1 cellular context compared by ENCODE assay signal in genomic region chr19:3984908-3985642, GRCh38.
TF ChIP-seq lines count a peak whose summit lies in the region.

TSS of gene EEF2 (minus strand) at chr19:3985463. CDS start at chr19:3985380, 83 bp downstream.

TF ChIP-seq in HepG2, 621 proteins besides CTCF, POLR2A, EP300 and RAD21 (continued from another document and continues in another):
- TF ChIP-seq ZNF616 (CRISPR knock-in tag; IDR thresholded peaks at IDR 0.05; ENCODE audit: low read depth) (peak; percentile 66; the same call in 1 of the 2 replicates), ZNF850 (CRISPR knock-in tag; conservative IDR thresholded peaks at IDR 0.05) (no peak), ZNF740 (CRISPR knock-in tag; IDR thresholded peaks at IDR 0.05) (no peak), MNT (IDR thresholded peaks at IDR 0.05) (no peak), REST (IDR thresholded peaks at IDR 0.05; ENCODE audit: borderline replicate concordance in 1 of 2, low read depth in 1 of 2, low read length in 2 of 2) (peak in 1 of 2 experiments; percentile 79; a peak in 1 of 4 replicates), ELF1 (CRISPR knock-in tag; IDR thresholded peaks at IDR 0.05) (peak; percentile 72), ZKSCAN5 (CRISPR knock-in tag; IDR thresholded peaks at IDR 0.05) (0 out of 2 replicates have a peak, but pooled peaks have one; percentile 41), PAF1 (CRISPR knock-in tag; IDR thresholded peaks at IDR 0.05) (no peak), FUBP1 (CRISPR knock-in tag; IDR thresholded peaks at IDR 0.05; ENCODE audit: borderline replicate concordance) (no peak), GFI1 (CRISPR knock-in tag; IDR thresholded peaks at IDR 0.05; ENCODE audit: borderline replicate concordance) (peak; percentile 59; the same call in 1 of the 2 replicates), SMYD3 (CRISPR knock-in tag; IDR thresholded peaks at IDR 0.05) (peak; percentile 84; the same call in 1 of the 2 replicates), ZNF678 (CRISPR knock-in tag; IDR thresholded peaks at IDR 0.05) (no peak), ZNF350 (CRISPR knock-in tag; IDR thresholded peaks at IDR 0.05; ENCODE audit: borderline replicate concordance, low read depth) (0 out of 2 replicates have a peak, but pooled peaks have one; percentile 31), ZNF264 (CRISPR knock-in tag; IDR thresholded peaks at IDR 0.05) (no peak), ZNF343 (CRISPR knock-in tag; IDR thresholded peaks at IDR 0.05) (peak; percentile 46; the same call in 1 of the 2 replicates), MLLT10 (CRISPR knock-in tag; IDR thresholded peaks at IDR 0.05) (no peak), FOXO4 (CRISPR knock-in tag; conservative IDR thresholded peaks at IDR 0.05) (no peak), HNRNPUL1 (IDR thresholded peaks at IDR 0.05; ENCODE audit: low read depth, low read length) (no peak), THYN1 (CRISPR knock-in tag; IDR thresholded peaks at IDR 0.05; ENCODE audit: borderline replicate concordance, low read depth) (0 out of 2 replicates have a peak, but pooled peaks have one; percentile 68), NFYB (CRISPR knock-in tag; IDR thresholded peaks at IDR 0.05) (peak; percentile 43), SMARCE1 (IDR thresholded peaks at IDR 0.05; ENCODE audit: borderline replicate concordance) (no peak), BCL3 (CRISPR knock-in tag; IDR thresholded peaks at IDR 0.05) (peak; percentile 79; the same call in 1 of the 2 replicates), BRD4 (CRISPR knock-in tag; IDR thresholded peaks at IDR 0.05) (peak; percentile 89), ZNF672 (CRISPR knock-in tag; IDR thresholded peaks at IDR 0.05) (no peak), FOXO1 (CRISPR knock-in tag; IDR thresholded peaks at IDR 0.05) (peak; percentile 65), ZNF180 (CRISPR knock-in tag; IDR thresholded peaks at IDR 0.05; ENCODE audit: borderline replicate concordance, low read depth) (no peak), ZMYM2 (CRISPR knock-in tag; IDR thresholded peaks at IDR 0.05) (no peak), ZNF326 (CRISPR knock-in tag; IDR thresholded peaks at IDR 0.05; ENCODE audit: borderline replicate concordance) (no peak), POGZ (CRISPR knock-in tag; IDR thresholded peaks at IDR 0.05) (peak; percentile 65; the same call in 1 of the 2 replicates), ZNF773 (CRISPR knock-in tag; IDR thresholded peaks at IDR 0.05; ENCODE audit: borderline replicate concordance) (no peak; the same call in 1 of the 2 replicates), ZNF547 (CRISPR knock-in tag; IDR thresholded peaks at IDR 0.05) (peak; percentile 87), ZNF251 (CRISPR knock-in tag; IDR thresholded peaks at IDR 0.05) (peak; percentile 65; the same call in 1 of the 2 replicates)
- TF ChIP-seq, protein P1, sequence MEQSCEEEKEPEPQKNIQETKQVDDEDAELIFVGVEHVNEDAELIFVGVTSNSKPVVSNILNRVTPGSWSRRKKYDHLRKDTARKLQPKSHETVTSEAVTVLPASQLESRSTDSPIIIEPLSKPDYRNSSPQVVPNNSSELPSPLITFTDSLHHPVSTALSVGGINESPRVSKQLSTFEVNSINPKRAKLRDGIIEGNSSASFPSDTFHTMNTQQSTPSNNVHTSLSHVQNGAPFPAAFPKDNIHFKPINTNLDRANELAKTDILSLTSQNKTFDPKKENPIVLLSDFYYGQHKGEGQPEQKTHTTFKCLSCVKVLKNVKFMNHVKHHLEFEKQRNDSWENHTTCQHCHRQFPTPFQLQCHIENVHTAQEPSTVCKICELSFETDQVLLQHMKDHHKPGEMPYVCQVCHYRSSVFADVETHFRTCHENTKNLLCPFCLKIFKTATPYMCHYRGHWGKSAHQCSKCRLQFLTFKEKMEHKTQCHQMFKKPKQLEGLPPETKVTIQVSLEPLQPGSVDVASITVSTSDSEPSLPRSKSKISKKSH (CRISPR knock-in tag; IDR thresholded peaks at IDR 0.05; ENCODE audit: borderline replicate concordance): peak; percentile 83; the same call in 1 of the 2 replicates
- TF ChIP-seq, protein P2, sequence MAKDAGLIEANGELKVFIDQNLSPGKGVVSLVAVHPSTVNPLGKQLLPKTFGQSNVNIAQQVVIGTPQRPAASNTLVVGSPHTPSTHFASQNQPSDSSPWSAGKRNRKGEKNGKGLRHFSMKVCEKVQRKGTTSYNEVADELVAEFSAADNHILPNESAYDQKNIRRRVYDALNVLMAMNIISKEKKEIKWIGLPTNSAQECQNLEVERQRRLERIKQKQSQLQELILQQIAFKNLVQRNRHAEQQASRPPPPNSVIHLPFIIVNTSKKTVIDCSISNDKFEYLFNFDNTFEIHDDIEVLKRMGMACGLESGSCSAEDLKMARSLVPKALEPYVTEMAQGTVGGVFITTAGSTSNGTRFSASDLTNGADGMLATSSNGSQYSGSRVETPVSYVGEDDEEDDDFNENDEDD (CRISPR knock-in tag; IDR thresholded peaks at IDR 0.05; ENCODE audit: borderline replicate concordance): no peak
- TF ChIP-seq, protein P3, sequence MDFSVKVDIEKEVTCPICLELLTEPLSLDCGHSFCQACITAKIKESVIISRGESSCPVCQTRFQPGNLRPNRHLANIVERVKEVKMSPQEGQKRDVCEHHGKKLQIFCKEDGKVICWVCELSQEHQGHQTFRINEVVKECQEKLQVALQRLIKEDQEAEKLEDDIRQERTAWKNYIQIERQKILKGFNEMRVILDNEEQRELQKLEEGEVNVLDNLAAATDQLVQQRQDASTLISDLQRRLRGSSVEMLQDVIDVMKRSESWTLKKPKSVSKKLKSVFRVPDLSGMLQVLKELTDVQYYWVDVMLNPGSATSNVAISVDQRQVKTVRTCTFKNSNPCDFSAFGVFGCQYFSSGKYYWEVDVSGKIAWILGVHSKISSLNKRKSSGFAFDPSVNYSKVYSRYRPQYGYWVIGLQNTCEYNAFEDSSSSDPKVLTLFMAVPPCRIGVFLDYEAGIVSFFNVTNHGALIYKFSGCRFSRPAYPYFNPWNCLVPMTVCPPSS (IDR thresholded peaks at IDR 0.05): no peak
- TF ChIP-seq, protein P4, sequence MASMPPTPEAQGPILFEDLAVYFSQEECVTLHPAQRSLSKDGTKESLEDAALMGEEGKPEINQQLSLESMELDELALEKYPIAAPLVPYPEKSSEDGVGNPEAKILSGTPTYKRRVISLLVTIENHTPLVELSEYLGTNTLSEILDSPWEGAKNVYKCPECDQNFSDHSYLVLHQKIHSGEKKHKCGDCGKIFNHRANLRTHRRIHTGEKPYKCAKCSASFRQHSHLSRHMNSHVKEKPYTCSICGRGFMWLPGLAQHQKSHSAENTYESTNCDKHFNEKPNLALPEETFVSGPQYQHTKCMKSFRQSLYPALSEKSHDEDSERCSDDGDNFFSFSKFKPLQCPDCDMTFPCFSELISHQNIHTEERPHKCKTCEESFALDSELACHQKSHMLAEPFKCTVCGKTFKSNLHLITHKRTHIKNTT (CRISPR knock-in tag; IDR thresholded peaks at IDR 0.05): no peak
- TF ChIP-seq, protein P5, sequence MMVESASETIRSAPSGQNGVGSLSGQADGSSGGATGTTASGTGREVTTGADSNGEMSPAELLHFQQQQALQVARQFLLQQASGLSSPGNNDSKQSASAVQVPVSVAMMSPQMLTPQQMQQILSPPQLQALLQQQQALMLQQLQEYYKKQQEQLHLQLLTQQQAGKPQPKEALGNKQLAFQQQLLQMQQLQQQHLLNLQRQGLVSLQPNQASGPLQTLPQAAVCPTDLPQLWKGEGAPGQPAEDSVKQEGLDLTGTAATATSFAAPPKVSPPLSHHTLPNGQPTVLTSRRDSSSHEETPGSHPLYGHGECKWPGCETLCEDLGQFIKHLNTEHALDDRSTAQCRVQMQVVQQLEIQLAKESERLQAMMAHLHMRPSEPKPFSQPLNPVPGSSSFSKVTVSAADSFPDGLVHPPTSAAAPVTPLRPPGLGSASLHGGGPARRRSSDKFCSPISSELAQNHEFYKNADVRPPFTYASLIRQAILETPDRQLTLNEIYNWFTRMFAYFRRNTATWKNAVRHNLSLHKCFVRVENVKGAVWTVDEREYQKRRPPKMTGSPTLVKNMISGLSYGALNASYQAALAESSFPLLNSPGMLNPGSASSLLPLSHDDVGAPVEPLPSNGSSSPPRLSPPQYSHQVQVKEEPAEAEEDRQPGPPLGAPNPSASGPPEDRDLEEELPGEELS (CRISPR knock-in tag; IDR thresholded peaks at IDR 0.05): peak; percentile 19; the same call in 1 of the 2 replicates
- TF ChIP-seq, protein P6, sequence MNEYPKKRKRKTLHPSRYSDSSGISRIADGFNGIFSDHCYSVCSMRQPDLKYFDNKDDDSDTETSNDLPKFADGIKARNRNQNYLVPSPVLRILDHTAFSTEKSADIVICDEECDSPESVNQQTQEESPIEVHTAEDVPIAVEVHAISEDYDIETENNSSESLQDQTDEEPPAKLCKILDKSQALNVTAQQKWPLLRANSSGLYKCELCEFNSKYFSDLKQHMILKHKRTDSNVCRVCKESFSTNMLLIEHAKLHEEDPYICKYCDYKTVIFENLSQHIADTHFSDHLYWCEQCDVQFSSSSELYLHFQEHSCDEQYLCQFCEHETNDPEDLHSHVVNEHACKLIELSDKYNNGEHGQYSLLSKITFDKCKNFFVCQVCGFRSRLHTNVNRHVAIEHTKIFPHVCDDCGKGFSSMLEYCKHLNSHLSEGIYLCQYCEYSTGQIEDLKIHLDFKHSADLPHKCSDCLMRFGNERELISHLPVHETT (CRISPR knock-in tag; conservative IDR thresholded peaks at IDR 0.05): peak; percentile 80
